1 cellular context compared by ENCODE assay signal in genomic region chr10:73459683-73460314, GRCh38.
TF ChIP-seq lines count a peak whose summit lies in the region.

No MANE protein-coding gene starts in this region.

TF ChIP-seq in IMR-90, 13 proteins besides CTCF, POLR2A, EP300 and RAD21 (continued from another document):
- TF ChIP-seq FOS (IDR thresholded peaks at IDR 0.05; ENCODE audit: low read depth, low read length): no peak
